In the genomic region with DNA sequence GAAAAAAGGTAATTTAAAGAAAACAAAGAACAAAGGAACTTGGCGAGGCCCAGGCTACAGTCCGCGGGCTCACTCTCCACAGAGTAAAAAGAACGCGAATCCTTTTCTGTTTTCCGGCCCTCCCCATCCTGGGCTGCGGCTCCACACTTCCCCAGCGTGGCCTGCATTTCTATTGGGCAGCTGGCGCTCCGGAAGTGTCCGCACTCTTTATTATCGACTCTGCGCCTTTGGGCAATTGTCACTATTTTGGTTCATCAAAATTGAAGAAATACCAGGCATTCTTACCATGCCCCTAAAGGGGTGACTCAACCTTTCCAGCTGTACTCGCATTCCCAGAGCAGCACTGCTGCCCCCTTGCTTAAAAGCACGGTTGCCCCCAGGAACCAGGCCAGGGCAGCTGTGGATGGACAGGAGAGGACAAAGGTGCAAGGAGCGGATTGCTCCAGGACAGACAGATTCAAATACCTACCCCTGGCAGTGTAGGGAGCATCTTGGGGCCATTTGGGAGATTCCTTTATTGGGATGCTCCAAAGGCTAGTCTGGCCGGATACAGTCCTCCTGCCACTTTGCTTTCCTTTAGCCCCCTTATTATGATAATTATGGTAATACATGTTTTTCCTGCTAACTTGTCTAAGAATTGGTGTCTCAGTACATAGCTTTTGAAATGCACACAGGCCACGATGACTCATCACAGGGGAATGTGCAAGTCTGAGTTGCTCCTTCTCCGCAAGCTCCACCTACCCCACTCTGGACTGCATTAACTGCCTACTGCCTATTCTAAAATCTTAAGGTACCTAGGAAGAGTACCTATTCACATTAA, we compare ENCODE assay signal across 8 cellular contexts. TPM values are rescaled to one million over a fixed set of nuclear protein-coding genes. Genes with fewer than 3 reads are reported as not detected.
DNase-seq lines count a peak whose midpoint lies in the region; ATAC-seq and TF ChIP-seq lines count a peak whose summit lies in the region.

No MANE protein-coding gene starts in this region.

- TF ChIP-seq CTCF in GM12864 (IDR thresholded peaks at IDR 0.05; ENCODE audit: low read depth, low read length, missing control alignments) (no peak), right lobe of liver (IDR thresholded peaks at IDR 0.05) (no peak)

- POLR2A ChIA-PET in activated CD4-positive, alpha-beta T cell treated with anti-CD3 and anti-CD28 coated beads, Interleukin-2, amount 10 ng/mL, durations not matched to agents 7 days and 5 days (lab: Charles Lee), result interaction anchor here (0.9 kb wide), 1 partner anchor 60 kb away, joined by 3 read pairs; the partner anchor contains the start of gene SLFN11

- peak overlapping the region; percentile 61 to 89 (median 73) for H3K27ac ChIP-seq in right lobe of liver

- CTCF ChIA-PET in activated CD4-positive, alpha-beta T cell treated with anti-CD3 and anti-CD28 coated beads, Interleukin-2, amount 10 ng/mL, durations not matched to agents 7 days and 5 days (lab: Charles Lee), result interaction anchor here (1.2 to 2.1 kb wide), 3 partner anchors 11 to 100 kb away, joined by 3 to 6 read pairs (median 3); no protein-coding TSS in a partner anchor

- peak; percentile 47 for DNase-seq in GM12864 (ENCODE audit: low read depth)
- DNase-seq in Jurkat, Clone E6-1 (ENCODE audit: low read depth, low spot score), result peak; percentile 76
- DNase-seq in activated CD4-positive, alpha-beta T cell treated with anti-CD3 and anti-CD28 coated beads, Interleukin-2, amount 10 ng/mL, durations not matched to agents 7 days and 5 days, result peak; percentile 68
- DNase-seq in dermis microvascular lymphatic vessel endothelial cell (ENCODE audit: low read depth in 2 of 2), result peak; percentile 69 to 95
- DNase-seq in right lobe of liver, result peak in 2 of 3 donors; percentile 56 to 58
- peak; percentile 23 to 50 (median 24) for DNase-seq in stimulated activated CD4-positive, alpha-beta T cell treated with anti-CD3 and anti-CD28 coated beads, TNF-alpha, amount 100 ng/mL, for 1 hour (ENCODE audit: low read depth in 3 of 3, low spot score in 1 of 3)
- no peak for DNase-seq in NCI-H1436 treated with DMSO at 0.1 percent for 48 hours (lab: John Stamatoyannopoulos, UW)
- DNase-seq in NCI-H524 treated with DMSO at 0.1 percent for 48 hours (lab: John Stamatoyannopoulos, UW), result no peak

- no peaks in the 10 kb centered on the region for H3K9me3 Mint-ChIP-seq in activated CD4-positive, alpha-beta T cell treated with anti-CD3 and anti-CD28 coated beads, Interleukin-2, amount 10 ng/mL, durations not matched to agents 7 days and 5 days

- no peaks in the 10 kb centered on the region for H3K27me3 ChIP-seq in right lobe of liver

- peaks cover 56% of the 10 kb centered on the region for H3K4me1 Mint-ChIP-seq in activated CD4-positive, alpha-beta T cell treated with anti-CD3 and anti-CD28 coated beads, Interleukin-2, amount 10 ng/mL, durations not matched to agents 7 days and 5 days

- H3K9me3 ChIP-seq in right lobe of liver, result no peaks in the 10 kb centered on the region

- H3K4me3 ChIP-seq in GM12864 (ENCODE audit: low read depth, low read length), result peak overlapping the region; percentile 56
- no peak overlapping the region for H3K4me3 ChIP-seq in Jurkat, Clone E6-1 (ENCODE audit: low read length)
- H3K4me3 ChIP-seq in right lobe of liver, result peak overlapping the region; percentile 42 to 58 (median 51)

- peak overlapping the region; percentile 97 for H3K4me3 Mint-ChIP-seq in activated CD4-positive, alpha-beta T cell treated with anti-CD3 and anti-CD28 coated beads, Interleukin-2, amount 10 ng/mL, durations not matched to agents 7 days and 5 days

- 24% methylated on average over 19 of the region's 19 CpGs for WGBS in right lobe of liver (ENCODE audit: insufficient coverage, low coverage, low lambda C conversion rate, missing lambda C conversion rate)

- H3K4me1 ChIP-seq in right lobe of liver, result peaks cover 0 to 10% (median 0%) of the 10 kb centered on the region in 4 donors

- H3K36me3 Mint-ChIP-seq in activated CD4-positive, alpha-beta T cell treated with anti-CD3 and anti-CD28 coated beads, Interleukin-2, amount 10 ng/mL, durations not matched to agents 7 days and 5 days (ENCODE audit: low read depth), result peaks cover 33% of the 10 kb centered on the region

- intact Hi-C loops in right lobe of liver (cut with DNase I), result no loop called here

- H3K27ac Mint-ChIP-seq in activated CD4-positive, alpha-beta T cell treated with anti-CD3 and anti-CD28 coated beads, Interleukin-2, amount 10 ng/mL, durations not matched to agents 7 days and 5 days, result peak overlapping the region; percentile 96

- peak; percentile 77 to 91 (median 84) for ATAC-seq in right lobe of liver

- no peaks in the 10 kb centered on the region for H3K36me3 ChIP-seq in right lobe of liver

- no peak for TF ChIP-seq POLR2A in right lobe of liver (IDR thresholded peaks at IDR 0.05)

- H3K27me3 Mint-ChIP-seq in activated CD4-positive, alpha-beta T cell treated with anti-CD3 and anti-CD28 coated beads, Interleukin-2, amount 10 ng/mL, durations not matched to agents 7 days and 5 days, result no peaks in the 10 kb centered on the region

RNA-seq across cellular contexts. Expression of gene SLFN12, which starts 1.0 kb away (rescaled TPM):
- not detected for polyA plus RNA-seq in Jurkat, Clone E6-1 (2012; ENCODE audit: insufficient read depth, insufficient read length)
- total RNA-seq in activated CD4-positive, alpha-beta T cell treated with anti-CD3 and anti-CD28 coated beads, Interleukin-2, amount 10 ng/mL, durations not matched to agents 7 days and 5 days, result 10 to 100 TPM in 1 of 2 experiments, 1 to 10 TPM in 1; 9.6 to 11.7 TPM
- 36.1 and 42.9 TPM in 2 replicates for total RNA-seq in dermis microvascular lymphatic vessel endothelial cell
- 1 to 10 TPM in 5 of 6 experiments, under 1 TPM in 1; 0.84 to 3.3 (median 1.6) TPM for total RNA-seq in right lobe of liver

RNA-seq across cellular contexts. Expression of gene SLFN13, which starts 15.3 kb away (rescaled TPM):
- 4.1 TPM for polyA plus RNA-seq in Jurkat, Clone E6-1 (2012; ENCODE audit: insufficient read depth, insufficient read length)
- 10 to 100 TPM; 50.4 to 53.6 TPM for total RNA-seq in activated CD4-positive, alpha-beta T cell treated with anti-CD3 and anti-CD28 coated beads, Interleukin-2, amount 10 ng/mL, durations not matched to agents 7 days and 5 days
- 2.7 and 3.2 TPM in 2 replicates for total RNA-seq in dermis microvascular lymphatic vessel endothelial cell
- total RNA-seq in right lobe of liver, result 1 to 10 TPM in 5 of 6 experiments, under 1 TPM in 1; 0.68 to 4.1 (median 1.8) TPM

RNA-seq across cellular contexts. Expression of gene SLFN11, which starts 59.9 kb away (rescaled TPM):
- 36.4 TPM for polyA plus RNA-seq in Jurkat, Clone E6-1 (2012; ENCODE audit: insufficient read depth, insufficient read length)
- total RNA-seq in activated CD4-positive, alpha-beta T cell treated with anti-CD3 and anti-CD28 coated beads, Interleukin-2, amount 10 ng/mL, durations not matched to agents 7 days and 5 days, result 10 to 100 TPM; 32.1 to 32.9 TPM
- total RNA-seq in dermis microvascular lymphatic vessel endothelial cell, result 54.1 and 55.7 TPM in 2 replicates
- total RNA-seq in right lobe of liver, result 1 to 10 TPM; 1.4 to 8.9 (median 6.0) TPM

Comparison
In these comparisons a context has a peak if more than half of its experiments do, and no peak if none do; other contexts are left out.
1. DNase-seq: peak in GM12864 (single experiment), Jurkat, Clone E6-1 (single experiment), activated CD4-positive, alpha-beta T cell treated with anti-CD3 and anti-CD28 coated beads, Interleukin-2, amount 10 ng/mL, durations not matched to agents 7 days and 5 days (single experiment), dermis microvascular lymphatic vessel endothelial cell (2 of 2), right lobe of liver (2 of 3) and stimulated activated CD4-positive, alpha-beta T cell treated with anti-CD3 and anti-CD28 coated beads, TNF-alpha, amount 100 ng/mL, for 1 hour (3 of 3); none in NCI-H1436 treated with DMSO at 0.1 percent for 48 hours (single experiment) and NCI-H524 treated with DMSO at 0.1 percent for 48 hours (single experiment).
2. RNA of gene SLFN13, which starts 15.3 kb away (total RNA-seq): 50.4 to 53.6 TPM in activated CD4-positive, alpha-beta T cell treated with anti-CD3 and anti-CD28 coated beads, Interleukin-2, amount 10 ng/mL, durations not matched to agents 7 days and 5 days; 2.7 to 3.2 TPM in dermis microvascular lymphatic vessel endothelial cell and 0.68 to 4.1 TPM in right lobe of liver; every median in the first group is over 10 times any median in the second.